In the genomic region with DNA sequence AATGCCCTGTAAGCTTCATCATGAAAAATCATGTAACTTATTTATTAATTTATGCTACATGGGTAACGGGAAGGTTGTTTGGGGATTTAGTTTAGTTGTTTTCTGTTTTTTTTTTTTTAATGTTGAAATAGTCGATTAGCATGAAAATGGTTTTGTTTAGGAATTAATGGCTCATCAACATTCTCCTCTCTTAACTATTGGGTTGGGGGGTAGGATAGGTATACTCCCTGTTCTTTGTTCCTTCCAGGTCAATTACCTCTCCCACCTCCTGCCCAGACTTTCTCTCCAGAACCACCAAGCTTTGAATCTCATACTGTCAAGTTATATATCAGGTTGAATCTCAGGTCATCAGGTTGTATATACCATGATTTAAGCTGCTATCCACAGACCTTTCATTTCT, we compare ENCODE assay signal across 28 cellular contexts.
"Had no signal": no experiment of that assay in that cellular context is flagged by ENCODE, and none has a peak within 500 bp of the region (broad histone marks: within the 10 kb centered on the region; RNA-seq: fewer than 3 reads in every experiment).

No MANE protein-coding gene starts in this region.

- DNase-seq: colonic mucosa; cortex of kidney; effector CD8-positive, alpha-beta T cell; effector memory CD8-positive, alpha-beta T cell; endodermal cell; erythroblast; esophagus squamous epithelium; foreskin fibroblast; foreskin melanocyte; gastrocnemius medialis; glutamatergic neuron; head of caudate nucleus; heart right ventricle; hippocampal formation; immature natural killer cell; islet precursor cell; left cardiac atrium; left lung; left ventricle myocardium superior; lower lobe of right lung; mesenchymal stem cell; mucosa of descending colon; naive B cell had no signal

- H3K27me3 Mint-ChIP-seq: dendritic cell treated with granulocyte-macrophage colony-stimulating factor and Interleukin-4, amounts not matched to agents 40 ng/mL and 50 ng/mL, for 4 days; effector memory CD8-positive, alpha-beta T cell; naive B cell had no signal

- H3K36me3 ChIP-seq: colonic mucosa, esophagus squamous epithelium, gastrocnemius medialis, heart right ventricle, left lung, lower lobe of right lung had no signal

- H3K4me1 ChIP-seq: colonic mucosa, esophagus squamous epithelium, gastrocnemius medialis, heart right ventricle, left lung, lower lobe of right lung had no signal

- H3K27me3 ChIP-seq: colonic mucosa, esophagus squamous epithelium, gastrocnemius medialis, heart right ventricle, left lung had no signal

- FAIRE-seq: endometrium had no signal

- H3K4me3 ChIP-seq: colonic mucosa, esophagus squamous epithelium, gastrocnemius medialis, heart right ventricle, left lung, lower lobe of right lung, mucosa of descending colon had no signal

- ATAC-seq: effector memory CD8-positive, alpha-beta T cell; esophagus mucosa; gastrocnemius medialis; heart right ventricle; left cardiac atrium; left lung; left ventricle myocardium superior; lower lobe of right lung; mucosa of descending colon had no signal

- H3K9me3 Mint-ChIP-seq: dendritic cell treated with granulocyte-macrophage colony-stimulating factor and Interleukin-4, amounts not matched to agents 40 ng/mL and 50 ng/mL, for 4 days; effector memory CD8-positive, alpha-beta T cell; endodermal cell; mesothelial cell of epicardium; naive B cell had no signal

- H3K4me1 Mint-ChIP-seq: endodermal cell, immature natural killer cell, mesothelial cell of epicardium, naive B cell had no signal

- H3K27ac ChIP-seq: colonic mucosa, epithelial cell of prostate, esophagus squamous epithelium, gastrocnemius medialis, heart right ventricle, left lung, lower lobe of right lung had no signal

- H3K9me3 ChIP-seq: colonic mucosa, esophagus squamous epithelium, gastrocnemius medialis, heart right ventricle, left lung, lower lobe of right lung, mucosa of descending colon had no signal

- H3K27ac Mint-ChIP-seq: dendritic cell treated with granulocyte-macrophage colony-stimulating factor and Interleukin-4, amounts not matched to agents 40 ng/mL and 50 ng/mL, for 4 days; effector memory CD8-positive, alpha-beta T cell; endodermal cell; immature natural killer cell; mesothelial cell of epicardium; naive B cell had no signal

- H3K36me3 Mint-ChIP-seq: immature natural killer cell, mesothelial cell of epicardium, naive B cell had no signal

- H3K4me3 Mint-ChIP-seq: dendritic cell treated with granulocyte-macrophage colony-stimulating factor and Interleukin-4, amounts not matched to agents 40 ng/mL and 50 ng/mL, for 4 days; effector memory CD8-positive, alpha-beta T cell; endodermal cell; immature natural killer cell; mesothelial cell of epicardium; naive B cell had no signal
